Comparison of ENCODE assay signal across 1 cellular context in genomic region chr15:65304393-65305143, GRCh38.
TF ChIP-seq lines count a peak whose summit lies in the region.

Gene RNU5B-1 (plus strand): TSS chr15:65304677.

TF ChIP-seq in GM12878, 131 proteins besides CTCF, POLR2A, EP300 and RAD21 (continued from another document and continues in another):
- TF ChIP-seq BCLAF1 (IDR thresholded peaks at IDR 0.05) (peak; percentile 83), NKRF (conservative IDR thresholded peaks at IDR 0.05) (peak; percentile 79), ATF3 (IDR thresholded peaks at IDR 0.05; ENCODE audit: borderline replicate concordance, extremely low read depth, low read depth, low read length) (no peak), IRF4 (IDR thresholded peaks at IDR 0.05; ENCODE audit: low read depth, low read length) (no peak), SP1 (IDR thresholded peaks at IDR 0.05; ENCODE audit: low read depth, low read length) (peak; percentile 65), BACH1 (IDR thresholded peaks at IDR 0.05; ENCODE audit: borderline replicate concordance) (peak; percentile 100), FOXM1 (IDR thresholded peaks at IDR 0.05; ENCODE audit: low read depth, low read length) (peak; percentile 96), TBL1XR1 (IDR thresholded peaks at IDR 0.05; ENCODE audit: low read depth, low read length) (no peak), USF1 (IDR thresholded peaks at IDR 0.05; ENCODE audit: borderline replicate concordance, extremely low read length, insufficient read depth, low read depth, low read length) (no peak), CHD1 (IDR thresholded peaks at IDR 0.05; ENCODE audit: low read depth, low read length) (no peak), HDAC2 (IDR thresholded peaks at IDR 0.05) (no peak), IRF3 (IDR thresholded peaks at IDR 0.05) (no peak), MEF2B (IDR thresholded peaks at IDR 0.05; ENCODE audit: partially characterized antibody, poor library complexity, severe bottlenecking) (peak; percentile 47), LARP7 (IDR thresholded peaks at IDR 0.05) (peak; percentile 77), NR2C1 (IDR thresholded peaks at IDR 0.05) (peak; percentile 70), SMC3 (IDR thresholded peaks at IDR 0.05; ENCODE audit: borderline replicate concordance, low read length) (peak; percentile 35; the same call in 1 of the 2 replicates), BCL11A (IDR thresholded peaks at IDR 0.05; ENCODE audit: low read depth, low read length) (peak; percentile 87), NR2F1 (conservative IDR thresholded peaks at IDR 0.05) (peak; percentile 90), GATAD2B (conservative IDR thresholded peaks at IDR 0.05; ENCODE audit: low read depth) (no peak; the same call in 1 of the 2 replicates), MXI1 (IDR thresholded peaks at IDR 0.05; ENCODE audit: low read depth, low read length) (peak; percentile 48; the same call in 1 of the 2 replicates), ZSCAN29 (IDR thresholded peaks at IDR 0.05) (peak; percentile 90), MTA3 (IDR thresholded peaks at IDR 0.05; ENCODE audit: borderline replicate concordance, low read length) (peak; percentile 100), PAX8 (IDR thresholded peaks at IDR 0.05) (peak; percentile 87), RFX5 (IDR thresholded peaks at IDR 0.05; ENCODE audit: low read depth, low read length) (no peak), ZBTB11 (CRISPR knock-in tag; IDR thresholded peaks at IDR 0.05) (peak; percentile 60), IKZF2 (IDR thresholded peaks at IDR 0.05) (peak; percentile 39 to 67; a peak in 3 of 4 replicates), ZNF24 (IDR thresholded peaks at IDR 0.05) (peak; percentile 81), PML (IDR thresholded peaks at IDR 0.05; ENCODE audit: low read length) (peak; percentile 100), STAT3 (IDR thresholded peaks at IDR 0.05; ENCODE audit: low read depth, low read length) (peak; percentile 20), ZNF592 (IDR thresholded peaks at IDR 0.05) (peak; percentile 97), SMARCA5 (IDR thresholded peaks at IDR 0.05) (0 out of 2 replicates have a peak, but pooled peaks have one; percentile 46), CHD2 (IDR thresholded peaks at IDR 0.05; ENCODE audit: borderline replicate concordance, low read depth, low read length) (peak; percentile 56; the same call in 1 of the 2 replicates), TCF7 (IDR thresholded peaks at IDR 0.05; ENCODE audit: borderline replicate concordance) (peak; percentile 93), CBX5 (IDR thresholded peaks at IDR 0.05; ENCODE audit: low read depth) (peak; percentile 95), ZBTB4 (CRISPR knock-in tag; IDR thresholded peaks at IDR 0.05) (peak; percentile 96), NRF1 (conservative IDR thresholded peaks at IDR 0.05; ENCODE audit: low read depth, low read length) (no peak), POLR2AphosphoS2 (IDR thresholded peaks at IDR 0.05; ENCODE audit: low read depth, low read length) (peak; percentile 100), E4F1 (IDR thresholded peaks at IDR 0.05; ENCODE audit: borderline replicate concordance, partially characterized antibody) (no peak), TAF1 (IDR thresholded peaks at IDR 0.05; ENCODE audit: borderline replicate concordance, low read depth, low read length) (peak; percentile 33; the same call in 1 of the 2 replicates), DPF2 (IDR thresholded peaks at IDR 0.05) (peak; percentile 82), SPI1 (IDR thresholded peaks at IDR 0.05; ENCODE audit: borderline replicate concordance, insufficient read depth, low read depth, low read length) (peak; percentile 24; the same call in 1 of the 2 replicates)
